Comparison of ENCODE assay signal across 34 cellular contexts in the genomic region with DNA sequence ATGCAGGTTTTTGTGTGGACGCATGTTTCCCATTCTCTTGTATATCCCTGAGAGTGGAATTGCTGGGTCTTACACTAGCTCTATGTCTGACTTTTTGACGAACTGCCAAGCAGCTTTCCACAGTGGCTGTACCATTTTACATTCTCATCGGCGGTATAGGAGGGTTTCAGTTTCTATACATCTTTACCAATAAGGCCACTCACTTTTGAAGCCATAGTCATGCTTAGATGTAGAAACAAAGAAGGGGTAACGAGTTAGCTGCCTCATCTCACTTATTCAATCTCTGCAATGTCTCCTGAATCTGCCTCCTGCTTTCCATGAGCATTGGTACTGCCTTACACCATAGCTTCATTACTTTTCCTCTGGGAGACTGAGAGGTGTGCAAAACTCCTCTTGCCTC.
"Had no signal": no experiment of that assay in that cellular context is flagged by ENCODE, and none has a peak within 500 bp of the region (broad histone marks: within the 10 kb centered on the region; RNA-seq: fewer than 3 reads in every experiment).

No MANE protein-coding gene starts in this region.

- H3K27ac ChIP-seq: KMS-11 had no signal

- H3K4me3 ChIP-seq: MG63 had no signal

- H3K9me3 ChIP-seq: MG63 had no signal

- H3K9ac ChIP-seq: KMS-11 had no signal

- H3K4me2 ChIP-seq: KMS-11 had no signal

- H3K36me3 ChIP-seq: MG63 had no signal

- DNase-seq: Karpas-422, Kasumi-1, MG63, MM.1S, MV-4-11, NCI-H1048, NCI-H1092, NCI-H1092 treated with DMSO at 0.1 percent for 48 hours, NCI-H1105, NCI-H1105 treated with DMSO at 0.1 percent for 48 hours, NCI-H1417, NCI-H1417 treated with DMSO at 0.1 percent for 48 hours, NCI-H1436, NCI-H1436 treated with DMSO at 0.1 percent for 48 hours, NCI-H146, NCI-H1694, NCI-H1694 treated with DMSO at 0.1 percent for 48 hours, NCI-H187, NCI-H187 treated with DMSO at 0.1 percent for 48 hours, NCI-H1930, NCI-H2029, NCI-H2029 treated with DMSO at 0.1 percent for 48 hours, NCI-H2081, NCI-H2081 treated with DMSO at 0.1 percent for 48 hours, NCI-H2107, NCI-H2171, NCI-H2171 treated with DMSO at 0.1 percent for 48 hours, NCI-H2227 treated with DMSO at 0.1 percent for 48 hours, NCI-H226, NCI-H345, NCI-H446, NCI-H446 treated with DMSO at 0.1 percent for 48 hours, NCI-H510A had no signal

- H3K27me3 ChIP-seq: MG63 had no signal
